Comparison of ENCODE assay signal across 20 cellular contexts in genomic region chr11:119180729-119181676, GRCh38. TPM values are rescaled to one million over a fixed set of nuclear protein-coding genes. Genes with fewer than 3 reads are reported as not detected.
DNase-seq lines count a peak whose midpoint lies in the region; ATAC-seq and TF ChIP-seq lines count a peak whose summit lies in the region.
"Had no signal": no experiment of that assay in that cellular context is flagged by ENCODE, and none has a peak within 500 bp of the region (broad histone marks: within the 10 kb centered on the region; RNA-seq: fewer than 3 reads in every experiment).

No MANE protein-coding gene starts in this region.

- H3K27ac ChIP-seq in PC-3 (ENCODE audit: low read length), result no peak overlapping the region
- H3K27ac ChIP-seq: Peyer's patch had no signal

- no TSS peak for BruUV-seq in PC-3 (replicated peaks; lab: Mats Ljungman, UMichigan)

- POLR2A ChIA-PET in activated CD8-positive, alpha-beta T cell treated with anti-CD3 and anti-CD28 coated beads, Interleukin-2, amount 10 ng/mL, durations not matched to agents 7 days and 5 days (lab: Charles Lee), result interaction anchor here (1.3 kb wide), 1 partner anchor 12 kb away, joined by 3 read pairs; no protein-coding TSS in a partner anchor
- POLR2A ChIA-PET in activated CD8-positive, alpha-beta T cell treated with anti-CD3 and anti-CD28 coated beads for 36 hours (lab: Charles Lee), result interaction anchor here (1.0 to 1.8 kb wide), 2 partner anchors 12 to 86 kb away, joined by 4 to 5 read pairs; partner anchors contain the start of gene NLRX1
- POLR2A ChIA-PET in PC-3 (lab: Charles Lee; ENCODE audit: unreplicated experiment), result no interaction called here

- no peaks in the 10 kb centered on the region for H3F3A ChIP-seq in PC-3 (ENCODE audit: low read length, unreplicated experiment)

- no peak overlapping the region for H3K9ac ChIP-seq in PC-3 (ENCODE audit: low read length)

- H3K79me2 ChIP-seq in PC-3 (ENCODE audit: low read length), result no peaks in the 10 kb centered on the region

- no peak overlapping the region for H3K4me2 ChIP-seq in PC-3 (ENCODE audit: low read length)
- H3K4me2 ChIP-seq: GM23338 had no signal

- no peak for TF ChIP-seq CTCF in activated CD8-positive, alpha-beta T cell treated with anti-CD3 and anti-CD28 coated beads for 36 hours (IDR thresholded peaks at IDR 0.05)
- TF ChIP-seq CTCF in PC-3 (conservative IDR thresholded peaks at IDR 0.05; ENCODE audit: low read depth, low read length), result no peak

- H3K36me3 ChIP-seq in H7 (replicated peaks; ENCODE audit: control insufficient read depth, insufficient read depth, low read length) (no peaks in the 10 kb centered on the region), PC-3 (ENCODE audit: low read depth, low read length) (no peaks in the 10 kb centered on the region)
- H3K36me3 ChIP-seq: BE2C had no signal

- no peak overlapping the region for H3K4me3 Mint-ChIP-seq in activated CD8-positive, alpha-beta T cell treated with anti-CD3 and anti-CD28 coated beads, Interleukin-2, amount 10 ng/mL, durations not matched to agents 7 days and 5 days
- H3K4me3 Mint-ChIP-seq in activated CD8-positive, alpha-beta T cell treated with anti-CD3 and anti-CD28 coated beads for 36 hours, result no peak overlapping the region
- no peak overlapping the region for H3K4me3 Mint-ChIP-seq in stimulated activated memory B cell treated with anti-CD40 and anti-IgM and Interleukin-4, amounts not matched to agents 10 μg/mL and 1 μg/mL and 100 μg/mL, for 72 hours
- H3K4me3 Mint-ChIP-seq: GM23338 had no signal

- no peaks in the 10 kb centered on the region for H4K20me1 ChIP-seq in PC-3 (ENCODE audit: low read length)

- no peaks in the 10 kb centered on the region for H3K9me2 ChIP-seq in PC-3 (replicated peaks; ENCODE audit: low read length)

- peaks cover 12% of the 10 kb centered on the region for H3K4me1 Mint-ChIP-seq in activated CD8-positive, alpha-beta T cell treated with anti-CD3 and anti-CD28 coated beads, Interleukin-2, amount 10 ng/mL, durations not matched to agents 7 days and 5 days (ENCODE audit: low read depth)
- H3K4me1 Mint-ChIP-seq in activated CD8-positive, alpha-beta T cell treated with anti-CD3 and anti-CD28 coated beads for 36 hours (ENCODE audit: low read depth), result peaks cover 9% of the 10 kb centered on the region
- peaks cover 14% of the 10 kb centered on the region for H3K4me1 Mint-ChIP-seq in stimulated activated memory B cell treated with anti-CD40 and anti-IgM and Interleukin-4, amounts not matched to agents 10 μg/mL and 1 μg/mL and 100 μg/mL, for 72 hours
- H3K4me1 Mint-ChIP-seq: GM23338 had no signal

- ATAC-seq in activated CD8-positive, alpha-beta T cell treated with anti-CD3 and anti-CD28 coated beads, Interleukin-2, amount 10 ng/mL, durations not matched to agents 7 days and 5 days, result no peak
- ATAC-seq in activated CD8-positive, alpha-beta T cell treated with anti-CD3 and anti-CD28 coated beads for 36 hours, result no peak
- ATAC-seq in left lobe of liver (peak; percentile 77), PC-3 (no peak)
- ATAC-seq in stimulated activated memory B cell treated with anti-CD40 and anti-IgM and Interleukin-4, amounts not matched to agents 10 μg/mL and 1 μg/mL and 100 μg/mL, for 72 hours, result no peak
- ATAC-seq: GM23338 had no signal

- peak overlapping the region; percentile 55 for H3K27ac Mint-ChIP-seq in activated CD8-positive, alpha-beta T cell treated with anti-CD3 and anti-CD28 coated beads, Interleukin-2, amount 10 ng/mL, durations not matched to agents 7 days and 5 days
- H3K27ac Mint-ChIP-seq in activated CD8-positive, alpha-beta T cell treated with anti-CD3 and anti-CD28 coated beads for 36 hours, result no peak overlapping the region
- H3K27ac Mint-ChIP-seq in stimulated activated memory B cell treated with anti-CD40 and anti-IgM and Interleukin-4, amounts not matched to agents 10 μg/mL and 1 μg/mL and 100 μg/mL, for 72 hours, result no peak overlapping the region
- H3K27ac Mint-ChIP-seq: GM23338 had no signal

- no peaks in the 10 kb centered on the region for H3K27me3 Mint-ChIP-seq in activated CD8-positive, alpha-beta T cell treated with anti-CD3 and anti-CD28 coated beads, Interleukin-2, amount 10 ng/mL, durations not matched to agents 7 days and 5 days (ENCODE audit: low read depth)
- H3K27me3 Mint-ChIP-seq in activated CD8-positive, alpha-beta T cell treated with anti-CD3 and anti-CD28 coated beads for 36 hours, result no peaks in the 10 kb centered on the region
- H3K27me3 Mint-ChIP-seq in stimulated activated memory B cell treated with anti-CD40 and anti-IgM and Interleukin-4, amounts not matched to agents 10 μg/mL and 1 μg/mL and 100 μg/mL, for 72 hours, result peaks cover 3% of the 10 kb centered on the region

- no peaks in the 10 kb centered on the region for H3K4me1 ChIP-seq in PC-3 (ENCODE audit: insufficient read depth, low read length)
- H3K4me1 ChIP-seq: Peyer's patch had no signal

- H3K4me3 ChIP-seq in H7 (ENCODE audit: insufficient read depth, low read depth, low read length), result no peak overlapping the region
- H3K4me3 ChIP-seq in PC-3 (ENCODE audit: low read length), result no peak overlapping the region
- H3K4me3 ChIP-seq: GM23338, Peyer's patch had no signal

- no peaks in the 10 kb centered on the region for H3K9me3 Mint-ChIP-seq in activated CD8-positive, alpha-beta T cell treated with anti-CD3 and anti-CD28 coated beads, Interleukin-2, amount 10 ng/mL, durations not matched to agents 7 days and 5 days (ENCODE audit: insufficient read depth)
- H3K9me3 Mint-ChIP-seq in activated CD8-positive, alpha-beta T cell treated with anti-CD3 and anti-CD28 coated beads for 36 hours, result no peaks in the 10 kb centered on the region
- no peaks in the 10 kb centered on the region for H3K9me3 Mint-ChIP-seq in stimulated activated memory B cell treated with anti-CD40 and anti-IgM and Interleukin-4, amounts not matched to agents 10 μg/mL and 1 μg/mL and 100 μg/mL, for 72 hours
- H3K9me3 Mint-ChIP-seq: GM23338 had no signal

- intact Hi-C loops in activated CD8-positive, alpha-beta T cell treated with anti-CD3 and anti-CD28 coated beads for 36 hours (cut with micrococcal nuclease), result no loop called here
- intact Hi-C loops in PC-3 (cut with micrococcal nuclease), result no loop called here

- H2AFZ ChIP-seq in PC-3 (ENCODE audit: low read length), result no peak overlapping the region
- H2AFZ ChIP-seq: GM23338 had no signal

- DNase-seq in NCI-H1417 (lab: John Stamatoyannopoulos, UW) (peak in 2 of 3 experiments; percentile 43 to 58), NCI-H1417 treated with DMSO at 0.1 percent for 48 hours (lab: John Stamatoyannopoulos, UW) (no peak), left lobe of liver (ENCODE audit: low spot score) (peak; percentile 73), H7 (no peak), PC-3 (no peak)
- no peak for DNase-seq in activated CD8-positive, alpha-beta T cell treated with anti-CD3 and anti-CD28 coated beads, Interleukin-2, amount 10 ng/mL, durations not matched to agents 7 days and 5 days
- DNase-seq in activated CD8-positive, alpha-beta T cell treated with anti-CD3 and anti-CD28 coated beads for 36 hours, result no peak
- DNase-seq: 8988T, ACHN, HCEC 1CT, Karpas-422, NCI-H1436 treated with DMSO at 0.1 percent for 48 hours, Peyer's patch, T-helper 1 cell had no signal

- H3K36me3 Mint-ChIP-seq in activated CD8-positive, alpha-beta T cell treated with anti-CD3 and anti-CD28 coated beads, Interleukin-2, amount 10 ng/mL, durations not matched to agents 7 days and 5 days (ENCODE audit: low read depth), result peaks cover 23% of the 10 kb centered on the region
- peaks cover 9% of the 10 kb centered on the region for H3K36me3 Mint-ChIP-seq in activated CD8-positive, alpha-beta T cell treated with anti-CD3 and anti-CD28 coated beads for 36 hours (ENCODE audit: low read depth)
- H3K36me3 Mint-ChIP-seq in stimulated activated memory B cell treated with anti-CD40 and anti-IgM and Interleukin-4, amounts not matched to agents 10 μg/mL and 1 μg/mL and 100 μg/mL, for 72 hours, result peaks cover 42% of the 10 kb centered on the region

- CTCF ChIA-PET in activated CD8-positive, alpha-beta T cell treated with anti-CD3 and anti-CD28 coated beads, Interleukin-2, amount 10 ng/mL, durations not matched to agents 7 days and 5 days (lab: Charles Lee), result interaction anchor here (0.6 to 1.7 kb wide), 4 partner anchors 12 to 42 kb away, joined by 3 to 4 read pairs (median 4); no protein-coding TSS in a partner anchor
- CTCF ChIA-PET in activated CD8-positive, alpha-beta T cell treated with anti-CD3 and anti-CD28 coated beads for 36 hours (lab: Charles Lee), result no interaction called here
- CTCF ChIA-PET in PC-3 (lab: Charles Lee), result no interaction called here

- no peaks in the 10 kb centered on the region for H3K9me3 ChIP-seq in PC-3 (ENCODE audit: low read length)
- H3K9me3 ChIP-seq: BE2C, Peyer's patch had no signal

- H3K27me3 ChIP-seq in H7 (ENCODE audit: control insufficient read depth, insufficient read depth, low read length), result no peaks in the 10 kb centered on the region
- no peaks in the 10 kb centered on the region for H3K27me3 ChIP-seq in PC-3 (ENCODE audit: low read length)
- H3K27me3 ChIP-seq: BE2C, Peyer's patch had no signal

RNA-seq across cellular contexts. Expression of gene NHERF4, which starts 4.3 kb away (rescaled TPM):
- total RNA-seq in activated CD8-positive, alpha-beta T cell treated with anti-CD3 and anti-CD28 coated beads, Interleukin-2, amount 10 ng/mL, durations not matched to agents 7 days and 5 days, result under 1 TPM; 0.18 to 0.63 TPM
- total RNA-seq in activated CD8-positive, alpha-beta T cell treated with anti-CD3 and anti-CD28 coated beads for 36 hours, result under 1 TPM; 0.29 to 0.32 TPM
- total RNA-seq in left lobe of liver, result 0.25 TPM
- total RNA-seq in H7 (2014; rRNA removed; shearing (Covaris generic)), result not detected in 2 replicates
- 0.87 TPM in 1 of 2 replicates, not detected in the other for total RNA-seq in PC-3 (2014; rRNA removed)
- total RNA-seq: Daoy, G401, GM23338, OCI-LY7 had no signal

RNA-seq across cellular contexts. Expression of gene NLRX1, which starts 12.5 kb away (rescaled TPM):
- total RNA-seq in activated CD8-positive, alpha-beta T cell treated with anti-CD3 and anti-CD28 coated beads, Interleukin-2, amount 10 ng/mL, durations not matched to agents 7 days and 5 days, result 10 to 100 TPM; 24.6 to 24.8 TPM
- total RNA-seq in activated CD8-positive, alpha-beta T cell treated with anti-CD3 and anti-CD28 coated beads for 36 hours, result 10 to 100 TPM; 20.1 to 21.3 TPM
- total RNA-seq in left lobe of liver (13.1 TPM), PC-3 (2014; rRNA removed) (16.8 and 17.2 TPM in 2 replicates)
- 34.0 and 44.0 TPM in 2 replicates for total RNA-seq in H7 (2014; rRNA removed; shearing (Covaris generic))
- total RNA-seq: G401 had no signal

RNA-seq across cellular contexts. Expression of gene CBL, which starts 25.1 kb away (rescaled TPM):
- total RNA-seq in activated CD8-positive, alpha-beta T cell treated with anti-CD3 and anti-CD28 coated beads, Interleukin-2, amount 10 ng/mL, durations not matched to agents 7 days and 5 days, result 10 to 100 TPM; 43.6 to 43.7 TPM
- 10 to 100 TPM; 27.0 to 27.5 TPM for total RNA-seq in activated CD8-positive, alpha-beta T cell treated with anti-CD3 and anti-CD28 coated beads for 36 hours
- total RNA-seq in left lobe of liver (3.2 TPM), PC-3 (2014; rRNA removed) (11.4 and 15.3 TPM in 2 replicates)
- total RNA-seq in H7 (2014; rRNA removed; shearing (Covaris generic)), result 16.1 and 23.6 TPM in 2 replicates

RNA-seq across cellular contexts. Expression of gene ABCG4, which starts 32.2 kb away (rescaled TPM):
- total RNA-seq in activated CD8-positive, alpha-beta T cell treated with anti-CD3 and anti-CD28 coated beads, Interleukin-2, amount 10 ng/mL, durations not matched to agents 7 days and 5 days, result under 1 TPM in 1 of 2 experiments, not detected in 1; 0.18 TPM
- not detected for total RNA-seq in activated CD8-positive, alpha-beta T cell treated with anti-CD3 and anti-CD28 coated beads for 36 hours
- total RNA-seq in left lobe of liver, result 0.48 TPM
- 0.31 and 0.37 TPM in 2 replicates for total RNA-seq in H7 (2014; rRNA removed; shearing (Covaris generic))
- total RNA-seq in PC-3 (2014; rRNA removed), result 0.15 and 0.63 TPM in 2 replicates
- total RNA-seq: Daoy, OCI-LY7, Peyer's patch had no signal

RNA-seq across cellular contexts. Expression of gene HINFP, which starts 59.6 kb away (rescaled TPM):
- total RNA-seq in activated CD8-positive, alpha-beta T cell treated with anti-CD3 and anti-CD28 coated beads, Interleukin-2, amount 10 ng/mL, durations not matched to agents 7 days and 5 days, result 10 to 100 TPM; 36.1 to 40.9 TPM
- 10 to 100 TPM; 23.9 to 26.5 TPM for total RNA-seq in activated CD8-positive, alpha-beta T cell treated with anti-CD3 and anti-CD28 coated beads for 36 hours
- total RNA-seq in left lobe of liver (8.9 TPM), PC-3 (2014; rRNA removed) (14.7 and 24.7 TPM in 2 replicates)
- total RNA-seq in H7 (2014; rRNA removed; shearing (Covaris generic)), result 21.2 and 33.2 TPM in 2 replicates

Comparison
In these comparisons a context has a peak if more than half of its experiments do, and no peak if none do; other contexts are left out.
1. DNase-seq: peak in NCI-H1417 (2 of 3) and left lobe of liver (single experiment); none in NCI-H1417 treated with DMSO at 0.1 percent for 48 hours (single experiment), activated CD8-positive, alpha-beta T cell treated with anti-CD3 and anti-CD28 coated beads, Interleukin-2, amount 10 ng/mL, durations not matched to agents 7 days and 5 days (single experiment), activated CD8-positive, alpha-beta T cell treated with anti-CD3 and anti-CD28 coated beads for 36 hours (single experiment), H7 (single experiment) and PC-3 (single experiment).